In genomic region chr3:190855151-190855550, GRCh38 we compare ENCODE assay signal across 1 cellular context.
TF ChIP-seq lines count a peak whose summit lies in the region.

No MANE protein-coding gene starts in this region.

TF ChIP-seq in WTC11, 78 proteins besides CTCF, POLR2A, EP300 and RAD21 (continued from another document):
- TF ChIP-seq ZNF532 (CRISPR knock-in tag; IDR thresholded peaks at IDR 0.05; ENCODE audit: borderline replicate concordance) (no peak), EMX1 (CRISPR knock-in tag; IDR thresholded peaks at IDR 0.05) (no peak), ZNF317 (CRISPR knock-in tag; IDR thresholded peaks at IDR 0.05; ENCODE audit: borderline replicate concordance, low read depth) (no peak), RELA (CRISPR knock-in tag; IDR thresholded peaks at IDR 0.05; ENCODE audit: borderline replicate concordance) (no peak), TEAD4 (CRISPR knock-in tag; IDR thresholded peaks at IDR 0.05) (no peak), ZBTB43 (CRISPR knock-in tag; IDR thresholded peaks at IDR 0.05) (no peak), PREB (CRISPR knock-in tag; IDR thresholded peaks at IDR 0.05; ENCODE audit: borderline replicate concordance) (no peak), ATF3 (CRISPR knock-in tag; conservative IDR thresholded peaks at IDR 0.05) (no peak), ATF2 (CRISPR knock-in tag; IDR thresholded peaks at IDR 0.05; ENCODE audit: borderline replicate concordance, low read depth) (no peak), ZNF512 (CRISPR knock-in tag; IDR thresholded peaks at IDR 0.05; ENCODE audit: borderline replicate concordance) (no peak)
